11 cellular contexts compared by ENCODE assay signal in genomic region chr15:31031471-31032064, GRCh38. TPM values are rescaled to one million over a fixed set of nuclear protein-coding genes. Genes with fewer than 3 reads are reported as not detected.
DNase-seq lines count a peak whose midpoint lies in the region; ATAC-seq, FAIRE-seq and TF ChIP-seq lines count a peak whose summit lies in the region.
"Had no signal": no experiment of that assay in that cellular context is flagged by ENCODE, and none has a peak within 500 bp of the region (broad histone marks: within the 10 kb centered on the region; RNA-seq: fewer than 3 reads in every experiment).

No MANE protein-coding gene starts in this region.

- H2BK20ac ChIP-seq in IMR-90 (ENCODE audit: low read depth, low read length), result peak overlapping the region; percentile 35; the same call in 1 of the 2 replicates

- peak overlapping the region; percentile 63; the same call in 1 of the 2 replicates for H3K4ac ChIP-seq in IMR-90 (ENCODE audit: low read depth, low read length)

- no peak for TF ChIP-seq CTCF in IMR-90 (conservative IDR thresholded peaks at IDR 0.05; ENCODE audit: low read depth, low read length)
- no peak for TF ChIP-seq CTCF in keratinocyte (optimal IDR thresholded peaks at IDR 0.05 in 1 of 3, IDR thresholded peaks at IDR 0.05 in 1 of 3, conservative IDR thresholded peaks at IDR 0.05 in 1 of 3; ENCODE audit: extremely low read depth in 1 of 3, insufficient read depth in 2 of 3, low read length in 3 of 3)

- H3K27me3 ChIP-seq in IMR-90 (ENCODE audit: control insufficient read depth, insufficient read depth, low read length) (no peaks in the 10 kb centered on the region), keratinocyte (ENCODE audit: control insufficient read depth, extremely low read depth, insufficient read depth, low read length) (no peaks in the 10 kb centered on the region)

- peak overlapping the region; percentile 25; the same call in 1 of the 2 replicates for H3K27ac ChIP-seq in IMR-90 (ENCODE audit: insufficient read depth, low read length)
- H3K27ac ChIP-seq in keratinocyte (ENCODE audit: control insufficient read depth, insufficient read depth, low read length), result no peak overlapping the region
- H3K27ac ChIP-seq: epithelial cell of prostate, PC-9 had no signal

- no peaks in the 10 kb centered on the region for H3K36me3 ChIP-seq in IMR-90 (ENCODE audit: control insufficient read depth, insufficient read depth, low read length)
- no peaks in the 10 kb centered on the region for H3K36me3 ChIP-seq in keratinocyte (ENCODE audit: control insufficient read depth in 2 of 2, extremely low read depth in 1 of 2, insufficient read depth in 2 of 2, low read length in 2 of 2)

- H3K9me1 ChIP-seq in IMR-90 (ENCODE audit: insufficient read depth, low read length) (peaks cover 7% of the 10 kb centered on the region; the same call in 1 of the 2 replicates), keratinocyte (ENCODE audit: control insufficient read depth, extremely low read depth, insufficient read depth, low read length) (no peaks in the 10 kb centered on the region)

- no peak overlapping the region for H2AFZ ChIP-seq in IMR-90 (replicated peaks; ENCODE audit: low read length, poor library complexity)
- peak overlapping the region; percentile 82 for H2AFZ ChIP-seq in keratinocyte (ENCODE audit: control insufficient read depth, low read length)
- H2AFZ ChIP-seq: PC-9 had no signal

- 100% methylated on average over 1 of the region's 3 CpGs; no CpG with 5 or more reads in 1 of the 2 experiments for WGBS in IMR-90 (ENCODE audit: extremely low coverage in 2 of 2, insufficient read length in 1 of 2), 2 experiments

- no peak overlapping the region for H3K4me3 ChIP-seq in IMR-90 (ENCODE audit: insufficient read depth, low read depth, low read length)
- no peak overlapping the region for H3K4me3 ChIP-seq in keratinocyte (ENCODE audit: control insufficient read depth in 2 of 3, extremely low read depth in 1 of 3, insufficient read depth in 2 of 3, low read depth in 1 of 3, low read length in 3 of 3)
- H3K4me3 ChIP-seq: PC-9 had no signal

- TF ChIP-seq POLR2A in IMR-90 (IDR thresholded peaks at IDR 0.05; ENCODE audit: low read depth, low read length), result no peak

- no peaks in the 10 kb centered on the region for H3K79me2 ChIP-seq in keratinocyte (ENCODE audit: control insufficient read depth, insufficient read depth, low read length)

- peak overlapping the region; percentile 33 to 53; a peak in 3 of 4 replicates for H4K8ac ChIP-seq in IMR-90 (ENCODE audit: low read depth in 2 of 2, low read length in 2 of 2)

- CTCF ChIA-PET in IMR-90 (lab: Yijun Ruan, JAX), result interaction anchor here (0.6 kb wide), 1 partner anchor 14 kb away, joined by 5 read pairs; no protein-coding TSS in a partner anchor

- no peaks in the 10 kb centered on the region for H3K79me1 ChIP-seq in IMR-90 (ENCODE audit: low read depth in 1 of 2, low read length in 2 of 2)

- H3K4me1 ChIP-seq in IMR-90 (ENCODE audit: control insufficient read depth, insufficient read depth, low read length), result peaks cover 13% of the 10 kb centered on the region
- no peaks in the 10 kb centered on the region for H3K4me1 ChIP-seq in keratinocyte (ENCODE audit: control insufficient read depth, extremely low read depth, insufficient read depth, low read length)

- H3K9ac ChIP-seq in IMR-90 (ENCODE audit: low read depth, low read length) (no peak overlapping the region), keratinocyte (ENCODE audit: control insufficient read depth, extremely low read depth, insufficient read depth, low read length) (no peak overlapping the region)

- peak overlapping the region; percentile 29; the same call in 1 of the 2 replicates for H2AK5ac ChIP-seq in IMR-90 (ENCODE audit: low read depth, low read length)

- no peaks in the 10 kb centered on the region for H4K20me1 ChIP-seq in IMR-90 (ENCODE audit: insufficient read depth, low read length)
- no peaks in the 10 kb centered on the region for H4K20me1 ChIP-seq in keratinocyte (ENCODE audit: control insufficient read depth, extremely low read depth, insufficient read depth, low read length)

- no peak overlapping the region for H2AK9ac ChIP-seq in IMR-90 (replicated peaks; ENCODE audit: low read depth, low read length, poor library complexity)

- peak; percentile 68 for FAIRE-seq in keratinocyte (lab: Jason Lieb, UNC)

- peak overlapping the region; percentile 77 for H3K18ac ChIP-seq in IMR-90 (ENCODE audit: low read depth, low read length)

- H3K56ac ChIP-seq in IMR-90 (ENCODE audit: extremely low read depth, insufficient read depth, low read length), result no peak overlapping the region

- H3K9me3 ChIP-seq in IMR-90 (ENCODE audit: control insufficient read depth, insufficient read depth, low read length) (no peaks in the 10 kb centered on the region), keratinocyte (ENCODE audit: control insufficient read depth, low read depth, low read length) (no peaks in the 10 kb centered on the region)

- TF ChIP-seq RAD21 in IMR-90 (IDR thresholded peaks at IDR 0.05; ENCODE audit: low read length), result no peak

- in situ Hi-C loops in IMR-90 (cut with MboI; ENCODE audit: low sequenced_read_pairs), result no loop called here

- H4K5ac ChIP-seq in IMR-90 (ENCODE audit: low read depth, low read length), result peak overlapping the region; percentile 88; the same call in 1 of the 2 replicates

- DNase-seq in IMR-90 (peak; percentile 72), keratinocyte (ENCODE audit: low read depth, low spot score) (no peak), pons (ENCODE audit: low spot score) (no peak), germinal center (ENCODE audit: low spot score) (no peak), T-helper 2 cell (no peak), NCI-H1048 (lab: John Stamatoyannopoulos, UW) (no peak)
- DNase-seq: activated T-cell treated with anti-CD3 and anti-CD28 coated beads for 4 hours, PC-9 had no signal

- peak overlapping the region; percentile 8; the same call in 1 of the 2 replicates for H3K23ac ChIP-seq in IMR-90 (ENCODE audit: low read depth, low read length)

- BruUV-seq in IMR-90 (replicated peaks; lab: Mats Ljungman, UMichigan), result no TSS peak

- peak overlapping the region; percentile 39 for H3K14ac ChIP-seq in IMR-90 (replicated peaks; ENCODE audit: low read depth, low read length)

- peak overlapping the region; percentile 30; the same call in 1 of the 2 replicates for H2BK120ac ChIP-seq in IMR-90 (ENCODE audit: low read depth, low read length)

- intact Hi-C loops in IMR-90 (cut with micrococcal nuclease), result no loop called here

- peak overlapping the region; percentile 71 for H2BK5ac ChIP-seq in IMR-90 (ENCODE audit: low read depth, low read length, poor library complexity, severe bottlenecking)

- H3K4me2 ChIP-seq in IMR-90 (ENCODE audit: low read depth, low read length) (peak overlapping the region; percentile 36; the same call in 1 of the 2 replicates), keratinocyte (ENCODE audit: control insufficient read depth, extremely low read depth, insufficient read depth, low read depth, low read length) (no peak overlapping the region)
- H3K4me2 ChIP-seq: PC-9 had no signal

- ATAC-seq in GM18511 (IDR thresholded peaks at IDR 0.05; ENCODE audit: unreplicated experiment) (peak; percentile 98), GM21529 (IDR thresholded peaks at IDR 0.05; ENCODE audit: unreplicated experiment) (peak; percentile 80), IMR-90 (ENCODE audit: low read depth) (0 out of 2 replicates have a peak, but pooled peaks have one; percentile 38)

- peak overlapping the region; percentile 47; the same call in 2 of the 3 replicates for H2BK15ac ChIP-seq in IMR-90 (ENCODE audit: low read depth, low read length)

- H4K91ac ChIP-seq in IMR-90 (ENCODE audit: insufficient read depth, low read depth, low read length), result peak overlapping the region; percentile 11; the same call in 1 of the 2 replicates

- dilution Hi-C loops in IMR-90 (cut with HindIII; ENCODE audit: low sequenced_read_pairs, unreplicated experiment), result no loop called here
- dilution Hi-C loops in keratinocyte (cut with MboI; ENCODE audit: extremely low pct_ligation_motif_present, low sequenced_read_pairs), result no loop called here

- POLR2A ChIA-PET in IMR-90 (lab: Charles Lee; ENCODE audit: unreplicated experiment), result interaction anchor here (0.6 kb wide), 1 partner anchor 8 kb away, joined by 3 read pairs; no protein-coding TSS in a partner anchor

TF ChIP-seq in IMR-90, 13 proteins besides CTCF, POLR2A, EP300 and RAD21:
- TF ChIP-seq SMC3 (IDR thresholded peaks at IDR 0.05; ENCODE audit: low read depth, low read length) (no peak), NFE2L2 (IDR thresholded peaks at IDR 0.05; ENCODE audit: low read depth, low read length) (no peak), FOS (IDR thresholded peaks at IDR 0.05; ENCODE audit: low read depth, low read length) (no peak), MXI1 (IDR thresholded peaks at IDR 0.05; ENCODE audit: borderline replicate concordance, low read depth, low read length) (no peak), CEBPB (IDR thresholded peaks at IDR 0.05; ENCODE audit: low read depth, low read length) (no peak), BHLHE40 (IDR thresholded peaks at IDR 0.05; ENCODE audit: low read depth, low read length) (no peak), MAZ (IDR thresholded peaks at IDR 0.05; ENCODE audit: borderline replicate concordance, low read depth, low read length) (no peak), ELK1 (IDR thresholded peaks at IDR 0.05; ENCODE audit: borderline replicate concordance, low read depth, low read length) (no peak)

RNA-seq across cellular contexts. Expression of gene MTMR10, which starts 40.1 kb away (rescaled TPM):
- 13.8 and 22.5 TPM in 2 replicates for total RNA-seq in IMR-90 (2012; rRNA removed)
- 9.9 and 11.2 TPM in 2 replicates for polyA plus RNA-seq in IMR-90 (2012; rRNA removed)
- 2.9 TPM in 2 replicates for polyA plus RNA-seq in IMR-90 (2012; cell fraction: cytosol; rRNA removed)
- 8.4 and 35.3 TPM in 2 replicates for polyA plus RNA-seq in IMR-90 (2012; cell fraction: nucleus; rRNA removed; ENCODE audit: low replicate concordance)
- polyA plus RNA-seq in keratinocyte, result 10.8 to 16.2 TPM (median 15.5 TPM) in 3 replicates
- 2.5 TPM for polyA plus RNA-seq in keratinocyte (2011; ENCODE audit: low read depth)
- 8.1 and 13.5 TPM in 2 replicates for polyA plus RNA-seq in keratinocyte (2011; cell fraction: cytosol; rRNA removed)
- polyA plus RNA-seq in keratinocyte (2011; cell fraction: nucleus; rRNA removed), result 15.2 and 18.7 TPM in 2 replicates
- 5.2 and 10.5 TPM in 2 replicates for polyA plus RNA-seq in keratinocyte (2012; ENCODE audit: low replicate concordance)
- 8.4 to 24.5 TPM (median 14.5 TPM) in 3 replicates for polyA minus RNA-seq in keratinocyte
- 18.2 TPM for polyA minus RNA-seq in keratinocyte (2011; cell fraction: cytosol; rRNA and poly(A)+ RNA removed)
- 15.9 and 32.6 TPM in 2 replicates for polyA minus RNA-seq in keratinocyte (2011; cell fraction: nucleus; rRNA and poly(A)+ RNA removed)

Comparison
In these comparisons a context has a peak if more than half of its experiments do, and no peak if none do; other contexts are left out.
1. ATAC-seq: peak in every context shown above with its lines; median percentile 98 in GM18511; 80 in GM21529; 38 in IMR-90.